7 cellular contexts compared by ENCODE assay signal in the genomic region with DNA sequence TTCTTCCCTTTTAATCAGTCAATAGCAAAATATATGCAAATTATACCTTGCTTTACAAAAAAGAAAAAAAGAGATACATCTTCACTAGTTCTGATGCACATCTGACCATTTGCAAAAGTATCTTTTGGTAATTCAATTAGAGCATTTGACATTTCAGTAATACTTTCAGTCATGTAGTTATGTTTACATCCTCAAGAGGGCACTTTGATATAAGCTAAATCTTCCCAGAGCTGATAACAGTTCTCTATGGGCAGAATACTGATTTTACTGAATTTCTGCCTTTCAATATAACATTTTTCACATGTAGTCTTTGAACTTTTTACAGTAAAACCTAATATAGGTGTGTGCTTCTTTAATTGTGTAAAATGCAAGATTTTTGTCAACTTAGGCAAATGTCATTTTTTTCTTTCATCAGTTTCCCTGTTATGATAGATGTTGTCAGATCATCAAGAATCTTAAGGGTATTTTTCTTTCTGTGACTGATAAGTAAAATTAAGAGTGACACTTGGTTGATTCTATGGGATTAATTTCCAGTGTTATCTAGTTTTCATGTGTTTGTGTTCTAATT.
DNase-seq lines count a peak whose midpoint lies in the region; ATAC-seq, FAIRE-seq and TF ChIP-seq lines count a peak whose summit lies in the region.

No MANE protein-coding gene starts in this region.

- H3K79me2 ChIP-seq in keratinocyte (ENCODE audit: control insufficient read depth, insufficient read depth, low read length) = no peaks in the 10 kb centered on the region

- H3K9me1 ChIP-seq in keratinocyte (ENCODE audit: control insufficient read depth, extremely low read depth, insufficient read depth, low read length) = no peaks in the 10 kb centered on the region

- H3K9ac ChIP-seq in keratinocyte (ENCODE audit: control insufficient read depth, extremely low read depth, insufficient read depth, low read length) = no peak overlapping the region

- no peak for FAIRE-seq in keratinocyte (lab: Jason Lieb, UNC)

- no peaks in the 10 kb centered on the region for H4K20me1 ChIP-seq in keratinocyte (ENCODE audit: control insufficient read depth, extremely low read depth, insufficient read depth, low read length)

- no peak overlapping the region for H3K4me3 ChIP-seq in keratinocyte (ENCODE audit: control insufficient read depth in 2 of 3, extremely low read depth in 1 of 3, insufficient read depth in 2 of 3, low read depth in 1 of 3, low read length in 3 of 3)

- H3K36me3 Mint-ChIP-seq in activated CD4-positive, alpha-beta memory T cell treated with anti-CD3 and anti-CD28 coated beads, Interleukin-2, amount 10 ng/mL, durations not matched to agents 7 days and 5 days (ENCODE audit: low read depth) = no peaks in the 10 kb centered on the region

- no peak overlapping the region for H3K27ac Mint-ChIP-seq in activated CD4-positive, alpha-beta memory T cell treated with anti-CD3 and anti-CD28 coated beads, Interleukin-2, amount 10 ng/mL, durations not matched to agents 7 days and 5 days

- H3K9me3 ChIP-seq in keratinocyte (ENCODE audit: control insufficient read depth, low read depth, low read length) = no peaks in the 10 kb centered on the region

- dilution Hi-C loops in keratinocyte (cut with MboI; ENCODE audit: extremely low pct_ligation_motif_present, low sequenced_read_pairs) = loop anchor here (25.0 kb wide), 1 partner anchor 572 kb away; no protein-coding TSS in a partner anchor

- POLR2A ChIA-PET in activated CD4-positive, alpha-beta memory T cell treated with anti-CD3 and anti-CD28 coated beads, Interleukin-2, amount 10 ng/mL, durations not matched to agents 7 days and 5 days (lab: Charles Lee) = no interaction called here

- no peaks in the 10 kb centered on the region for H3K36me3 ChIP-seq in keratinocyte (ENCODE audit: control insufficient read depth in 2 of 2, extremely low read depth in 1 of 2, insufficient read depth in 2 of 2, low read length in 2 of 2)

- CTCF ChIA-PET in activated CD4-positive, alpha-beta memory T cell treated with anti-CD3 and anti-CD28 coated beads, Interleukin-2, amount 10 ng/mL, durations not matched to agents 7 days and 5 days (lab: Charles Lee) = interaction anchor here (1.0 to 1.7 kb wide), 2 partner anchors 579 to 1159 kb away, joined by 3 to 10 read pairs; no protein-coding TSS in a partner anchor

- H3K4me1 Mint-ChIP-seq in activated CD4-positive, alpha-beta memory T cell treated with anti-CD3 and anti-CD28 coated beads, Interleukin-2, amount 10 ng/mL, durations not matched to agents 7 days and 5 days = no peaks in the 10 kb centered on the region

- no peak overlapping the region for H3K27ac ChIP-seq in VCaP
- H3K27ac ChIP-seq in keratinocyte (ENCODE audit: control insufficient read depth, insufficient read depth, low read length) = no peak overlapping the region

- H3K4me2 ChIP-seq in keratinocyte (ENCODE audit: control insufficient read depth, extremely low read depth, insufficient read depth, low read depth, low read length) = no peak overlapping the region

- H3K9me3 Mint-ChIP-seq in activated CD4-positive, alpha-beta memory T cell treated with anti-CD3 and anti-CD28 coated beads, Interleukin-2, amount 10 ng/mL, durations not matched to agents 7 days and 5 days = no peaks in the 10 kb centered on the region

- H2AFZ ChIP-seq in keratinocyte (ENCODE audit: control insufficient read depth, low read length) = no peak overlapping the region

- peak; percentile 73 for ATAC-seq in GM18498 (IDR thresholded peaks at IDR 0.05; ENCODE audit: unreplicated experiment)
- peak; percentile 78 for ATAC-seq in HG02678 (IDR thresholded peaks at IDR 0.05; ENCODE audit: unreplicated experiment)

- DNase-seq in NCI-H1417 (lab: John Stamatoyannopoulos, UW) = peak in 2 of 3 experiments; percentile 45 to 74
- DNase-seq in keratinocyte (ENCODE audit: low read depth, low spot score) = no peak
- no peak for DNase-seq in activated CD4-positive, alpha-beta memory T cell treated with anti-CD3 and anti-CD28 coated beads, Interleukin-2, amount 10 ng/mL, durations not matched to agents 7 days and 5 days
- no peak for DNase-seq in activated naive CD4-positive, alpha-beta T cell treated with anti-CD3 and anti-CD28 coated beads, Interleukin-2, amount 50 U/mL, for 16 hours

- H3K27me3 ChIP-seq in keratinocyte (ENCODE audit: control insufficient read depth, extremely low read depth, insufficient read depth, low read length) = no peaks in the 10 kb centered on the region

- no peaks in the 10 kb centered on the region for H3K4me1 ChIP-seq in keratinocyte (ENCODE audit: control insufficient read depth, extremely low read depth, insufficient read depth, low read length)

- TF ChIP-seq CTCF in VCaP (conservative IDR thresholded peaks at IDR 0.05) (peak; percentile 81), keratinocyte (optimal IDR thresholded peaks at IDR 0.05 in 1 of 3, IDR thresholded peaks at IDR 0.05 in 1 of 3, conservative IDR thresholded peaks at IDR 0.05 in 1 of 3; ENCODE audit: extremely low read depth in 1 of 3, insufficient read depth in 2 of 3, low read length in 3 of 3) (peak in 2 of 3 experiments; percentile 29 to 43)

- H3K27me3 Mint-ChIP-seq in activated CD4-positive, alpha-beta memory T cell treated with anti-CD3 and anti-CD28 coated beads, Interleukin-2, amount 10 ng/mL, durations not matched to agents 7 days and 5 days = no peaks in the 10 kb centered on the region

- H3K4me3 Mint-ChIP-seq in activated CD4-positive, alpha-beta memory T cell treated with anti-CD3 and anti-CD28 coated beads, Interleukin-2, amount 10 ng/mL, durations not matched to agents 7 days and 5 days = no peak overlapping the region

Comparison
In these comparisons a context has a peak if more than half of its experiments do, and no peak if none do; other contexts are left out.
1. DNase-seq: peak in NCI-H1417 (2 of 3); none in keratinocyte (single experiment), activated CD4-positive, alpha-beta memory T cell treated with anti-CD3 and anti-CD28 coated beads, Interleukin-2, amount 10 ng/mL, durations not matched to agents 7 days and 5 days (single experiment) and activated naive CD4-positive, alpha-beta T cell treated with anti-CD3 and anti-CD28 coated beads, Interleukin-2, amount 50 U/mL, for 16 hours (single experiment).